Comparison of ENCODE assay signal across 8 cellular contexts in the genomic region with DNA sequence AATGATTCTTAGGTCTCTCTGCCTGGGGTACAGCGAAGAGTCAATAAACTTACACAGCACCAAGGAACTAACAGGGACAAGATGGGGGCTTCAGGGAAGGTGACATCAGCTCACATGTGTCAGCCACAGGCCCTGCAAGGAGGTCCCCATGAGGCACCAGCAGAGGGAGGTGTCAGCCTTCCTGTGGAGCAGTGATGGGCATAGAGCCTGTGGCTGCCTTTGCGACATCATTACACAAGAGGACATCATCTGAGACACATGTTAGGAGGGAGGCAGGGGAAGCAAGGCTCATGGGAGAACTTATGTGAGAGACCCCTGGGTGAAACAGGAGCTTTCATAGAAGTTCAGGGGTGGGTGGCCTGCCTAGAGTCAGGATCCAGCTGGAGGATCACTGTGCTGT.
DNase-seq lines count a peak whose midpoint lies in the region; ATAC-seq and TF ChIP-seq lines count a peak whose summit lies in the region.

No MANE protein-coding gene starts in this region.

- H3K4me3 ChIP-seq in AG10803 (ENCODE audit: low read length) (no peak overlapping the region), OCI-LY7 (ENCODE audit: low read depth, low read length, poor library complexity, severe bottlenecking) (no peak overlapping the region)

- H3K4me1 ChIP-seq in OCI-LY7 (ENCODE audit: insufficient read depth, low read length, poor library complexity, severe bottlenecking): no peaks in the 10 kb centered on the region

- no TSS peak for BruUV-seq in OCI-LY7 (replicated peaks; lab: Mats Ljungman, UMichigan)

- H3K9me2 ChIP-seq in OCI-LY7 (ENCODE audit: insufficient read depth, low read length): no peaks in the 10 kb centered on the region

- H2AFZ ChIP-seq in OCI-LY7 (ENCODE audit: low read length): no peak overlapping the region

- CTCF ChIA-PET in OCI-LY7 (lab: Charles Lee; ENCODE audit: unreplicated experiment): no interaction called here

- DNase-seq in AG10803 (ENCODE audit: low read depth) (peak; percentile 79), OCI-LY7 (ENCODE audit: low spot score) (peak; percentile 7), fibroblast of the conjunctiva (ENCODE audit: low read depth) (peak; percentile 44), renal cortical epithelial cell (ENCODE audit: low read depth) (peak; percentile 52), KG1 (lab: John Stamatoyannopoulos, UW) (no peak)

- peak; percentile 72 for TF ChIP-seq CTCF in AG10803 (conservative IDR thresholded peaks at IDR 0.05; ENCODE audit: low read length)
- peak; percentile 37; the same call in 1 of the 2 replicates for TF ChIP-seq CTCF in OCI-LY7 (conservative IDR thresholded peaks at IDR 0.05; ENCODE audit: low read length)

- no peaks in the 10 kb centered on the region for H4K20me1 ChIP-seq in OCI-LY7 (ENCODE audit: insufficient read depth, low read length)

- intact Hi-C loops in OCI-LY7 (cut with micrococcal nuclease; ENCODE audit: unreplicated experiment): no loop called here

- no peaks in the 10 kb centered on the region for H3K36me3 ChIP-seq in OCI-LY7 (ENCODE audit: insufficient read depth, low read length)

- no peak overlapping the region for H3K27ac ChIP-seq in OCI-LY7 (ENCODE audit: low read depth, low read length, poor library complexity, severe bottlenecking)

- H3K79me2 ChIP-seq in OCI-LY7 (ENCODE audit: insufficient read depth, low read depth, low read length): no peaks in the 10 kb centered on the region

- POLR2A ChIA-PET in OCI-LY7 (lab: Charles Lee): no interaction called here

- H3K4me2 ChIP-seq in OCI-LY7 (ENCODE audit: low read length): no peak overlapping the region

- H3K9me3 ChIP-seq in OCI-LY7 (ENCODE audit: low read length): no peaks in the 10 kb centered on the region

- ATAC-seq in GM19372 (IDR thresholded peaks at IDR 0.05; ENCODE audit: low read depth, unreplicated experiment): peak; percentile 57
- no peak for ATAC-seq in GM18861 (IDR thresholded peaks at IDR 0.05; ENCODE audit: unreplicated experiment)
- no peak for ATAC-seq in HG03175 (IDR thresholded peaks at IDR 0.05; ENCODE audit: unreplicated experiment)
